Comparison of ENCODE assay signal across 15 cellular contexts in genomic region chr17:50842506-50843149, GRCh38. TPM values are rescaled to one million over a fixed set of nuclear protein-coding genes. Genes with fewer than 3 reads are reported as not detected.
"Had no signal": no experiment of that assay in that cellular context is flagged by ENCODE, and none has a peak within 500 bp of the region (broad histone marks: within the 10 kb centered on the region; RNA-seq: fewer than 3 reads in every experiment).

No MANE protein-coding gene starts in this region.

- H3K4me1 Mint-ChIP-seq: activated naive CD8-positive, alpha-beta T cell treated with anti-CD3 and anti-CD28 coated beads for 36 hours had no signal

- H3K4me3 ChIP-seq: body of pancreas, coronary artery, lung, pancreas, transverse colon had no signal

- FAIRE-seq: frontal cortex, pancreas had no signal

- H3K27ac Mint-ChIP-seq: activated CD4-positive, alpha-beta memory T cell treated with anti-CD3 and anti-CD28 coated beads for 36 hours; activated naive CD8-positive, alpha-beta T cell treated with anti-CD3 and anti-CD28 coated beads for 36 hours; activated T-cell treated with anti-CD3 and anti-CD28 coated beads, Interleukin-2, amount 50 U/mL, for 72 hours; effector memory CD8-positive, alpha-beta T cell had no signal

- H3K4me3 Mint-ChIP-seq: activated CD4-positive, alpha-beta memory T cell treated with anti-CD3 and anti-CD28 coated beads for 36 hours; activated naive CD8-positive, alpha-beta T cell treated with anti-CD3 and anti-CD28 coated beads for 36 hours; activated T-cell treated with anti-CD3 and anti-CD28 coated beads, Interleukin-2, amount 50 U/mL, for 72 hours; effector memory CD8-positive, alpha-beta T cell had no signal

- H3K27me3 Mint-ChIP-seq: activated CD4-positive, alpha-beta memory T cell treated with anti-CD3 and anti-CD28 coated beads for 36 hours; activated naive CD8-positive, alpha-beta T cell treated with anti-CD3 and anti-CD28 coated beads for 36 hours; effector memory CD8-positive, alpha-beta T cell had no signal

- H3K27me3 ChIP-seq: body of pancreas, pancreas, transverse colon had no signal

- H3K36me3 Mint-ChIP-seq: activated CD4-positive, alpha-beta memory T cell treated with anti-CD3 and anti-CD28 coated beads for 36 hours; activated naive CD8-positive, alpha-beta T cell treated with anti-CD3 and anti-CD28 coated beads for 36 hours had no signal

- H3K36me3 ChIP-seq: pancreas, transverse colon had no signal

- H3K9me3 ChIP-seq: body of pancreas, pancreas, transverse colon had no signal

- H3K9me3 Mint-ChIP-seq: activated CD4-positive, alpha-beta memory T cell treated with anti-CD3 and anti-CD28 coated beads for 36 hours; activated naive CD8-positive, alpha-beta T cell treated with anti-CD3 and anti-CD28 coated beads for 36 hours; activated T-cell treated with anti-CD3 and anti-CD28 coated beads, Interleukin-2, amount 50 U/mL, for 72 hours; effector memory CD8-positive, alpha-beta T cell had no signal

- H3K27ac ChIP-seq: body of pancreas, coronary artery, epithelial cell of prostate, pancreas, transverse colon, VCaP had no signal

RNA-seq across cellular contexts. Expression of gene WFIKKN2, which starts 7.2 kb away (rescaled TPM):
- total RNA-seq: activated CD4-positive, alpha-beta memory T cell treated with anti-CD3 and anti-CD28 coated beads for 36 hours; activated naive CD8-positive, alpha-beta T cell treated with anti-CD3 and anti-CD28 coated beads for 36 hours; activated T-cell treated with anti-CD3 and anti-CD28 coated beads, Interleukin-2, amount 50 U/mL, for 72 hours; renal cortical epithelial cell; T-helper 1 cell treated with Interleukin-12 subunit alpha and Interleukin-12 subunit beta and Interleukin-4 antibody, amounts not matched to agents 30 ng/mL and 1 ng/mL, for 36 hours; transverse colon had no signal
- polyA plus RNA-seq: neural cell had no signal
